1 cellular context compared by ENCODE assay signal in the genomic region with DNA sequence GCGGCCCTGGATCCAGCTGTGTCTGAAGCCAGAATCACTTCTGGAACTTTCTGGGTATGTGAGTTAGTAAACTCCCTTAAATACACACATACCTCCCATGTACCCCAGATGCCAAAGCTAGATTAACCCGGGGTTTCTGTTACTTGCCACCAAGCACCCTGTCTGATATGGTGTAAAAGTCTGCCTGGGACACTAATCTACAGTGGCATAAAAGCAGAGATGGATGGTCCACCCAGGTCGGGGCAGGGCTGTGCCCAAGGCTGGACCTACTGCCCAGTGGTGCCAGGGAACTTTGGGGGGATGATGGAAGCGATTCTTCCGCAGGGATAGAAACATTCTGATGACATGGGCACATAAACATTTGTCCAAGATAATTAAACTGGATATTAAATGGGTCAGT.
TF ChIP-seq lines count a peak whose summit lies in the region.

No MANE protein-coding gene starts in this region.

TF ChIP-seq in IMR-90, 13 proteins besides CTCF, POLR2A, EP300 and RAD21:
- TF ChIP-seq RFX5 (IDR thresholded peaks at IDR 0.05; ENCODE audit: low read depth, low read length) (no peak), RCOR1 (IDR thresholded peaks at IDR 0.05; ENCODE audit: insufficient replicate concordance, low read length) (no peak), NFE2L2 (IDR thresholded peaks at IDR 0.05; ENCODE audit: low read depth, low read length) (no peak), ELK1 (IDR thresholded peaks at IDR 0.05; ENCODE audit: borderline replicate concordance, low read depth, low read length) (no peak), MAZ (IDR thresholded peaks at IDR 0.05; ENCODE audit: borderline replicate concordance, low read depth, low read length) (no peak), SMC3 (IDR thresholded peaks at IDR 0.05; ENCODE audit: low read depth, low read length) (no peak), FOS (IDR thresholded peaks at IDR 0.05; ENCODE audit: low read depth, low read length) (no peak), BHLHE40 (IDR thresholded peaks at IDR 0.05; ENCODE audit: low read depth, low read length) (no peak), MAFK (IDR thresholded peaks at IDR 0.05; ENCODE audit: low read depth, low read length) (no peak), CHD1 (IDR thresholded peaks at IDR 0.05; ENCODE audit: low read depth, low read length) (no peak), CEBPB (IDR thresholded peaks at IDR 0.05; ENCODE audit: low read depth, low read length) (no peak), MXI1 (IDR thresholded peaks at IDR 0.05; ENCODE audit: borderline replicate concordance, low read depth, low read length) (no peak)
- TF ChIP-seq, protein P1, sequence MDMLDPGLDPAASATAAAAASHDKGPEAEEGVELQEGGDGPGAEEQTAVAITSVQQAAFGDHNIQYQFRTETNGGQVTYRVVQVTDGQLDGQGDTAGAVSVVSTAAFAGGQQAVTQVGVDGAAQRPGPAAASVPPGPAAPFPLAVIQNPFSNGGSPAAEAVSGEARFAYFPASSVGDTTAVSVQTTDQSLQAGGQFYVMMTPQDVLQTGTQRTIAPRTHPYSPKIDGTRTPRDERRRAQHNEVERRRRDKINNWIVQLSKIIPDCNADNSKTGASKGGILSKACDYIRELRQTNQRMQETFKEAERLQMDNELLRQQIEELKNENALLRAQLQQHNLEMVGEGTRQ (IDR thresholded peaks at IDR 0.05; ENCODE audit: low read depth, low read length): no peak
